In the genomic region with DNA sequence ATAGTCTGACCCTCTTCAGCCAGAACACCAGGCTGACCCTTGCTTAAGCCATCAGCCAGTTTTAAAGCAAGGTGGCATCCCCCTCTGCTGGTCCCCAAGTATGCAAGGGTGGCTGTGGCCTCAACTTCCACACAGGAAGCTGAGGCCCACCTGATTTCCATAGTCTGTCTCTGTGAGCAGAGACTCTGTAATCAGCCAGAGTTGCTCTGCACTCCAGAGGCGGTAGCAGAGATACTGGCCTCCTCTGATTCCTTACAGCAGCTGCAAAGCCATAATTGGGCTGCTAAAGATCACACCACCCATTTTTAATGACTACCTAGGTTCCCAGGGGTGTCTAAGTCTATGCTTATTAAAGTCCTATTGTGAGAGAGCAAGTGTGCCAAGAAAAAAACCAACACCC, we compare ENCODE assay signal across 1 cellular context.
TF ChIP-seq lines count a peak whose summit lies in the region.

No MANE protein-coding gene starts in this region.

TF ChIP-seq in A549, 52 proteins besides CTCF, POLR2A, EP300 and RAD21 (continued from another document):
- TF ChIP-seq, protein P1, sequence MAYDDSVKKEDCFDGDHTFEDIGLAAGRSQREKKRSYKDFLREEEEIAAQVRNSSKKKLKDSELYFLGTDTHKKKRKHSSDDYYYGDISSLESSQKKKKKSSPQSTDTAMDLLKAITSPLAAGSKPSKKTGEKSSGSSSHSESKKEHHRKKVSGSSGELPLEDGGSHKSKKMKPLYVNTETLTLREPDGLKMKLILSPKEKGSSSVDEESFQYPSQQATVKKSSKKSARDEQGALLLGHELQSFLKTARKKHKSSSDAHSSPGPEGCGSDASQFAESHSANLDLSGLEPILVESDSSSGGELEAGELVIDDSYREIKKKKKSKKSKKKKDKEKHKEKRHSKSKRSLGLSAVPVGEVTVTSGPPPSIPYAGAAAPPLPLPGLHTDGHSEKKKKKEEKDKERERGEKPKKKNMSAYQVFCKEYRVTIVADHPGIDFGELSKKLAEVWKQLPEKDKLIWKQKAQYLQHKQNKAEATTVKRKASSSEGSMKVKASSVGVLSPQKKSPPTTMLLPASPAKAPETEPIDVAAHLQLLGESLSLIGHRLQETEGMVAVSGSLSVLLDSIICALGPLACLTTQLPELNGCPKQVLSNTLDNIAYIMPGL (CRISPR knock-in tag; IDR thresholded peaks at IDR 0.05; ENCODE audit: borderline replicate concordance), result no peak
- no peak for TF ChIP-seq ZC3H11A (IDR thresholded peaks at IDR 0.05)
- no peak for TF ChIP-seq FOSB (CRISPR knock-in tag; IDR thresholded peaks at IDR 0.05)
- TF ChIP-seq CEBPB (IDR thresholded peaks at IDR 0.05), result no peak
- no peak for TF ChIP-seq RARB (CRISPR knock-in tag; IDR thresholded peaks at IDR 0.05)
- TF ChIP-seq, protein P2, sequence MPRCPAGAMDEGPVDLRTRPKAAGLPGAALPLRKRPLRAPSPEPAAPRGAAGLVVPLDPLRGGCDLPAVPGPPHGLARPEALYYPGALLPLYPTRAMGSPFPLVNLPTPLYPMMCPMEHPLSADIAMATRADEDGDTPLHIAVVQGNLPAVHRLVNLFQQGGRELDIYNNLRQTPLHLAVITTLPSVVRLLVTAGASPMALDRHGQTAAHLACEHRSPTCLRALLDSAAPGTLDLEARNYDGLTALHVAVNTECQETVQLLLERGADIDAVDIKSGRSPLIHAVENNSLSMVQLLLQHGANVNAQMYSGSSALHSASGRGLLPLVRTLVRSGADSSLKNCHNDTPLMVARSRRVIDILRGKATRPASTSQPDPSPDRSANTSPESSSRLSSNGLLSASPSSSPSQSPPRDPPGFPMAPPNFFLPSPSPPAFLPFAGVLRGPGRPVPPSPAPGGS (IDR thresholded peaks at IDR 0.05), result no peak
- no peak for TF ChIP-seq HOXA7 (CRISPR knock-in tag; IDR thresholded peaks at IDR 0.05)
- TF ChIP-seq JUNB (IDR thresholded peaks at IDR 0.05), result no peak
- TF ChIP-seq BHLHE40 (IDR thresholded peaks at IDR 0.05; ENCODE audit: low read depth, low read length), result no peak
- no peak for TF ChIP-seq ZNF302 (CRISPR knock-in tag; IDR thresholded peaks at IDR 0.05)
- no peak for TF ChIP-seq HOXB5 (CRISPR knock-in tag; IDR thresholded peaks at IDR 0.05)
- TF ChIP-seq, protein P3, sequence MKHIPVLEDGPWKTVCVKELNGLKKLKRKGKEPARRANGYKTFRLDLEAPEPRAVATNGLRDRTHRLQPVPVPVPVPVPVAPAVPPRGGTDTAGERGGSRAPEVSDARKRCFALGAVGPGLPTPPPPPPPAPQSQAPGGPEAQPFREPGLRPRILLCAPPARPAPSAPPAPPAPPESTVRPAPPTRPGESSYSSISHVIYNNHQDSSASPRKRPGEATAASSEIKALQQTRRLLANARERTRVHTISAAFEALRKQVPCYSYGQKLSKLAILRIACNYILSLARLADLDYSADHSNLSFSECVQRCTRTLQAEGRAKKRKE (CRISPR knock-in tag; IDR thresholded peaks at IDR 0.05; ENCODE audit: low read depth), result no peak
- TF ChIP-seq SREBF2 (IDR thresholded peaks at IDR 0.05), result no peak
- no peak for TF ChIP-seq FOXS1 (CRISPR knock-in tag; IDR thresholded peaks at IDR 0.05)
